Comparison of ENCODE assay signal across 30 cellular contexts in the genomic region with DNA sequence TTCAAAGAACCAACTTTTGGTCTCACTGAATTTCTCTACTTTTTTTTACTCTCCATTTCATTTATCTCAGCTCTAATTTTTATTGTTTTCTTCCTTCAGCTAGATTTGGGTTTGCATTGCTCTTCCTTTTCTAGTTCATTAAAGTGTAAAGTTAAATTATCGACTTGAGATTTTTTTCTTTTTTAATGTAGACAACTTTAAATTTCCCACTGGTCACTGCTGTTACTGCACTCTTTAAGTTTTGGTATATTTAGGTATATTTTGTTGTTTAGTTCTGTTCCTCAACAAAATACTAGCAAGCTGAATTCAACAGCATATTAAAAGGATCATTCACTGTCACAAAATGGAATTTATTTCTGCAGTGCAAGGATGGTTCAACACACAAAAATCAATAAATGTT.
"Had no signal": no experiment of that assay in that cellular context is flagged by ENCODE, and none has a peak within 500 bp of the region (broad histone marks: within the 10 kb centered on the region; RNA-seq: fewer than 3 reads in every experiment).

No MANE protein-coding gene starts in this region.

- H3K27ac ChIP-seq: breast epithelium, cardiac muscle cell, colonic mucosa, esophagus muscularis mucosa, heart left ventricle, VCaP had no signal

- FAIRE-seq: TTC549 had no signal

- H3K4me3 ChIP-seq: breast epithelium, cardiac muscle cell, colonic mucosa, esophagus muscularis mucosa, heart left ventricle had no signal

- H3K36me3 Mint-ChIP-seq: activated naive CD8-positive, alpha-beta T cell; brain had no signal

- H3K4me1 ChIP-seq: breast epithelium, colonic mucosa, esophagus muscularis mucosa, heart left ventricle had no signal

- H3K27ac Mint-ChIP-seq: activated CD4-positive, alpha-beta memory T cell treated with anti-CD3 and anti-CD28 coated beads, Interleukin-2, amount 10 ng/mL, durations not matched to agents 7 days and 5 days; activated CD4-positive, alpha-beta T cell treated with anti-CD3 and anti-CD28 coated beads, Interleukin-2, amount 10 ng/mL, durations not matched to agents 7 days and 5 days; activated naive CD8-positive, alpha-beta T cell; activated T-cell treated with anti-CD3 and anti-CD28 coated beads, Interleukin-2, amount 50 U/mL, for 24 hours; activated T-cell treated with anti-CD3 and anti-CD28 coated beads, Interleukin-2, amount 50 U/mL, for 72 hours; brain; WTC11 had no signal

- H3K36me3 ChIP-seq: breast epithelium, cardiac muscle cell, colonic mucosa, esophagus muscularis mucosa, heart left ventricle had no signal

- H3K27me3 Mint-ChIP-seq: activated CD4-positive, alpha-beta memory T cell treated with anti-CD3 and anti-CD28 coated beads, Interleukin-2, amount 10 ng/mL, durations not matched to agents 7 days and 5 days; activated CD4-positive, alpha-beta T cell treated with anti-CD3 and anti-CD28 coated beads, Interleukin-2, amount 10 ng/mL, durations not matched to agents 7 days and 5 days; activated naive CD8-positive, alpha-beta T cell; activated T-cell treated with anti-CD3 and anti-CD28 coated beads, Interleukin-2, amount 50 U/mL, for 24 hours; brain had no signal

- H3K9me3 ChIP-seq: colonic mucosa had no signal

- H3K9me3 Mint-ChIP-seq: activated CD4-positive, alpha-beta memory T cell treated with anti-CD3 and anti-CD28 coated beads, Interleukin-2, amount 10 ng/mL, durations not matched to agents 7 days and 5 days; activated CD4-positive, alpha-beta T cell treated with anti-CD3 and anti-CD28 coated beads, Interleukin-2, amount 10 ng/mL, durations not matched to agents 7 days and 5 days; activated T-cell treated with anti-CD3 and anti-CD28 coated beads, Interleukin-2, amount 50 U/mL, for 24 hours had no signal

- H3K4me1 Mint-ChIP-seq: activated CD4-positive, alpha-beta memory T cell treated with anti-CD3 and anti-CD28 coated beads, Interleukin-2, amount 10 ng/mL, durations not matched to agents 7 days and 5 days; activated CD4-positive, alpha-beta T cell treated with anti-CD3 and anti-CD28 coated beads, Interleukin-2, amount 10 ng/mL, durations not matched to agents 7 days and 5 days; brain; WTC11 had no signal

- H3K27me3 ChIP-seq: cardiac muscle cell, colonic mucosa, esophagus muscularis mucosa, heart left ventricle had no signal

- DNase-seq: activated CD4-positive, alpha-beta memory T cell treated with anti-CD3 and anti-CD28 coated beads, Interleukin-2, amount 10 ng/mL, durations not matched to agents 7 days and 5 days; activated CD4-positive, alpha-beta T cell treated with anti-CD3 and anti-CD28 coated beads for 1 hour; activated CD4-positive, alpha-beta T cell treated with anti-CD3 and anti-CD28 coated beads for 4 hours; activated CD4-positive, alpha-beta T cell treated with anti-CD3 and anti-CD28 coated beads, Interleukin-2, amount 10 ng/mL, durations not matched to agents 7 days and 5 days; activated CD4-positive, alpha-beta T cell treated with anti-CD3 and anti-CD28 coated beads, Interleukin-2, amount 50 U/mL, for 4 hours; activated CD8-positive, alpha-beta memory T cell treated with anti-CD3 and anti-CD28 coated beads, Interleukin-2, amount 50 U/mL, for 48 hours; activated gamma-delta T cell; activated naive CD4-positive, alpha-beta T cell; activated naive CD4-positive, alpha-beta T cell treated with anti-CD3 and anti-CD28 coated beads, Interleukin-2, amount 50 U/mL, for 16 hours; activated T-cell treated with anti-CD3 and anti-CD28 coated beads for 4 hours; activated T-cell treated with anti-CD3 and anti-CD28 coated beads, Interleukin-2, amount 50 U/mL, for 24 hours; activated T-cell treated with anti-CD3 and anti-CD28 coated beads, Interleukin-2, amount 50 U/mL, for 72 hours; amygdala; aorta; central memory CD4-positive, alpha-beta T cell; cerebellar nuclear complex; colonic mucosa; effector CD8-positive, alpha-beta T cell; erythroblast; foreskin melanocyte; heart left ventricle; T-helper 2 cell had no signal

- H3K4me3 Mint-ChIP-seq: activated CD4-positive, alpha-beta memory T cell treated with anti-CD3 and anti-CD28 coated beads, Interleukin-2, amount 10 ng/mL, durations not matched to agents 7 days and 5 days; activated CD4-positive, alpha-beta T cell treated with anti-CD3 and anti-CD28 coated beads, Interleukin-2, amount 10 ng/mL, durations not matched to agents 7 days and 5 days; activated naive CD8-positive, alpha-beta T cell; activated T-cell treated with anti-CD3 and anti-CD28 coated beads, Interleukin-2, amount 50 U/mL, for 24 hours; activated T-cell treated with anti-CD3 and anti-CD28 coated beads, Interleukin-2, amount 50 U/mL, for 72 hours; brain; WTC11 had no signal
